ENCODE assay signal across 9 cellular contexts in genomic region chr17:39939588-39940419, GRCh38. TPM values are rescaled to one million over a fixed set of nuclear protein-coding genes. Genes with fewer than 3 reads are reported as not detected.
DNase-seq lines count a peak whose midpoint lies in the region; ATAC-seq, FAIRE-seq and TF ChIP-seq lines count a peak whose summit lies in the region.
"Had no signal": no experiment of that assay in that cellular context is flagged by ENCODE, and none has a peak within 500 bp of the region (broad histone marks: within the 10 kb centered on the region; RNA-seq: fewer than 3 reads in every experiment).

No MANE protein-coding gene starts in this region.

- peak; percentile 65 for TF ChIP-seq RAD21 in SK-N-SH (IDR thresholded peaks at IDR 0.05; ENCODE audit: low read length)

- H3K4me3 ChIP-seq in SK-N-SH (ENCODE audit: low read depth in 2 of 2, low read length in 1 of 2) (peak overlapping the region in 1 of 2 experiments; percentile 40; a peak in 2 of 4 replicates), pancreas (no peak overlapping the region)

- intact Hi-C loops in pancreas (cut with DNase I): no loop called here

- ATAC-seq in activated CD8-positive, alpha-beta memory T cell treated with anti-CD3 and anti-CD28 coated beads, Interleukin-2, amount 10 ng/mL, durations not matched to agents 7 days and 5 days: peak; percentile 87
- ATAC-seq in HG02981 (IDR thresholded peaks at IDR 0.05; ENCODE audit: unreplicated experiment): peak; percentile 61
- ATAC-seq in effector memory CD8-positive, alpha-beta T cell (replicated peaks): peak; percentile 60
- ATAC-seq in pancreas: peak in 3 of 4 donors; percentile 25 to 65 (median 42)

- 29% methylated on average over 6 of the region's 6 CpGs for WGBS in SK-N-SH (ENCODE audit: low lambda C conversion rate)
- 54 to 64% methylated on average over 6 of the region's 6 CpGs for WGBS in pancreas, 2 donors

- H4K20me1 ChIP-seq in SK-N-SH (ENCODE audit: insufficient read depth): no peaks in the 10 kb centered on the region

- CTCF ChIA-PET in activated CD8-positive, alpha-beta memory T cell treated with anti-CD3 and anti-CD28 coated beads, Interleukin-2, amount 10 ng/mL, durations not matched to agents 7 days and 5 days (lab: Charles Lee): interaction anchor here (1.0 to 3.1 kb wide), 8 partner anchors 9 to 318 kb away, joined by 3 to 13 read pairs (median 3); partner anchors contain the start of genes LRRC3C, ORMDL3 and PSMD3
- CTCF ChIA-PET in SK-N-SH (lab: Yijun Ruan, JAX): interaction anchor here (0.6 to 4.8 kb wide), 16 partner anchors 10 to 317 kb away, joined by 3 to 33 read pairs (median 4); partner anchors contain the start of genes GSDMA, LRRC3C, ORMDL3 and PSMD3

- no peaks in the 10 kb centered on the region for H3K36me3 Mint-ChIP-seq in activated CD8-positive, alpha-beta memory T cell treated with anti-CD3 and anti-CD28 coated beads, Interleukin-2, amount 10 ng/mL, durations not matched to agents 7 days and 5 days
- H3K36me3 Mint-ChIP-seq in effector memory CD8-positive, alpha-beta T cell (ENCODE audit: insufficient read depth): peaks cover 2% of the 10 kb centered on the region

- TF ChIP-seq CTCF in SK-N-SH (IDR thresholded peaks at IDR 0.05) (peak; percentile 68), pancreas (IDR thresholded peaks at IDR 0.05) (no peak)

- H3K27ac Mint-ChIP-seq in activated CD8-positive, alpha-beta memory T cell treated with anti-CD3 and anti-CD28 coated beads, Interleukin-2, amount 10 ng/mL, durations not matched to agents 7 days and 5 days: peak overlapping the region; percentile 37
- no peak overlapping the region for H3K27ac Mint-ChIP-seq in effector memory CD8-positive, alpha-beta T cell

- TF ChIP-seq EP300 in SK-N-SH (IDR thresholded peaks at IDR 0.05; ENCODE audit: borderline replicate concordance in 1 of 2, low read depth in 1 of 2, low read length in 1 of 2): 0 out of 4 replicates have a peak, but pooled peaks of 1 of the 2 experiments have one; percentile 46

- no peaks in the 10 kb centered on the region for H3K9me3 ChIP-seq in SK-N-SH
- H3K9me3 ChIP-seq in pancreas: no peaks in the 10 kb centered on the region

- H2AFZ ChIP-seq in SK-N-SH (ENCODE audit: low read depth): peak overlapping the region; percentile 61; the same call in 1 of the 2 replicates

- H3K27ac ChIP-seq in SK-N-SH (ENCODE audit: low read depth in 2 of 2, low read length in 1 of 2) (peak overlapping the region; percentile 65 to 93), pancreas (no peak overlapping the region)

- DNase-seq in activated CD8-positive, alpha-beta memory T cell treated with anti-CD3 and anti-CD28 coated beads, Interleukin-2, amount 10 ng/mL, durations not matched to agents 7 days and 5 days: peak; percentile 72
- DNase-seq in activated CD8-positive, alpha-beta memory T cell treated with anti-CD3 and anti-CD28 coated beads for 24 hours: no peak
- DNase-seq in SK-N-SH: peak; percentile 84
- no peak for DNase-seq in effector memory CD8-positive, alpha-beta T cell
- DNase-seq in pancreas: no peak
- no peak for DNase-seq in NCI-H1092 (lab: John Stamatoyannopoulos, UW)
- no peak for DNase-seq in DMS79 (lab: John Stamatoyannopoulos, UW)

- no peaks in the 10 kb centered on the region for H3K27me3 Mint-ChIP-seq in activated CD8-positive, alpha-beta memory T cell treated with anti-CD3 and anti-CD28 coated beads, Interleukin-2, amount 10 ng/mL, durations not matched to agents 7 days and 5 days
- peaks cover 5 to 15% of the 10 kb centered on the region in 2 donors for H3K27me3 Mint-ChIP-seq in effector memory CD8-positive, alpha-beta T cell

- H3K4me2 ChIP-seq in SK-N-SH: peak overlapping the region; percentile 75

- no peak overlapping the region for H3K4me3 Mint-ChIP-seq in activated CD8-positive, alpha-beta memory T cell treated with anti-CD3 and anti-CD28 coated beads, Interleukin-2, amount 10 ng/mL, durations not matched to agents 7 days and 5 days
- H3K4me3 Mint-ChIP-seq in effector memory CD8-positive, alpha-beta T cell: no peak overlapping the region

- no peaks in the 10 kb centered on the region for H3K27me3 ChIP-seq in SK-N-SH (ENCODE audit: insufficient read depth)
- no peaks in the 10 kb centered on the region for H3K27me3 ChIP-seq in pancreas

- H3K9me2 ChIP-seq in SK-N-SH: no peaks in the 10 kb centered on the region

- peaks cover 19% of the 10 kb centered on the region for H3K4me1 Mint-ChIP-seq in activated CD8-positive, alpha-beta memory T cell treated with anti-CD3 and anti-CD28 coated beads, Interleukin-2, amount 10 ng/mL, durations not matched to agents 7 days and 5 days
- peaks cover 0 to 7% of the 10 kb centered on the region in 2 donors for H3K4me1 Mint-ChIP-seq in effector memory CD8-positive, alpha-beta T cell (ENCODE audit: low read depth in 2 of 2)

- H3K9ac ChIP-seq in SK-N-SH: peak overlapping the region; percentile 69

- H3K9me3 Mint-ChIP-seq in activated CD8-positive, alpha-beta memory T cell treated with anti-CD3 and anti-CD28 coated beads, Interleukin-2, amount 10 ng/mL, durations not matched to agents 7 days and 5 days (ENCODE audit: low read depth): no peaks in the 10 kb centered on the region
- H3K9me3 Mint-ChIP-seq in effector memory CD8-positive, alpha-beta T cell: no peaks in the 10 kb centered on the region

- FAIRE-seq in pancreas (lab: Jason Lieb, UNC): no peak

- H3K79me2 ChIP-seq in SK-N-SH (ENCODE audit: insufficient read depth): no peaks in the 10 kb centered on the region

- peaks cover 9 to 14% of the 10 kb centered on the region in 2 experiments; a peak in 2 of 4 replicates for H3K4me1 ChIP-seq in SK-N-SH (ENCODE audit: control insufficient read depth in 1 of 2, insufficient read depth in 2 of 2, low read depth in 1 of 2, low read length in 1 of 2)
- no peaks in the 10 kb centered on the region for H3K4me1 ChIP-seq in pancreas

- POLR2A ChIA-PET in SK-N-SH (lab: Yijun Ruan, JAX): interaction anchor here (0.5 to 1.5 kb wide), 3 partner anchors 12 to 1071 kb away, joined by 3 to 5 read pairs (median 3); partner anchors contain the start of genes LRRC3C, ORMDL3 and PSMD3

- H3K36me3 ChIP-seq in SK-N-SH (replicated peaks in 1 of 2; ENCODE audit: control insufficient read depth in 1 of 2, insufficient read depth in 2 of 2, low read length in 1 of 2): no peaks in the 10 kb centered on the region
- H3K36me3 ChIP-seq in pancreas: no peaks in the 10 kb centered on the region

- peaks cover 23% of the 10 kb centered on the region for H3F3A ChIP-seq in SK-N-SH (replicated peaks; ENCODE audit: insufficient read depth)

TF ChIP-seq in SK-N-SH, 30 proteins besides CTCF, POLR2A, EP300 and RAD21 (continues in another document):
- no peak for TF ChIP-seq NRF1 (IDR thresholded peaks at IDR 0.05; ENCODE audit: low read depth, low read length)

RNA-seq across cellular contexts. Expression of gene LRRC3C, which starts 12.3 kb away (rescaled TPM):
- not detected for total RNA-seq in activated CD8-positive, alpha-beta memory T cell treated with anti-CD3 and anti-CD28 coated beads, Interleukin-2, amount 10 ng/mL, durations not matched to agents 7 days and 5 days
- not detected in 2 replicates for polyA plus RNA-seq in SK-N-SH (2012; rRNA removed)
- polyA plus RNA-seq in SK-N-SH (2012; cell fraction: cytosol; rRNA removed): not detected in 2 replicates
- polyA plus RNA-seq in SK-N-SH (2012; cell fraction: nucleus; rRNA removed): not detected in 2 replicates
- not detected for total RNA-seq in pancreas
- not detected for polyA plus RNA-seq in pancreas
- total RNA-seq: subcutaneous adipose tissue had no signal

RNA-seq across cellular contexts. Expression of gene ORMDL3, which starts 12.4 kb away (rescaled TPM):
- 100 to 1,000 TPM; 111 to 131 TPM for total RNA-seq in activated CD8-positive, alpha-beta memory T cell treated with anti-CD3 and anti-CD28 coated beads, Interleukin-2, amount 10 ng/mL, durations not matched to agents 7 days and 5 days
- polyA plus RNA-seq in SK-N-SH (2012; rRNA removed): 27.8 and 38.5 TPM in 2 replicates
- polyA plus RNA-seq in SK-N-SH (2012; cell fraction: cytosol; rRNA removed): 28.1 and 30.4 TPM in 2 replicates
- 21.0 and 22.8 TPM in 2 replicates for polyA plus RNA-seq in SK-N-SH (2012; cell fraction: nucleus; rRNA removed)
- 10 to 100 TPM; 45.0 to 78.1 (median 61.6) TPM for total RNA-seq in pancreas
- 10 to 100 TPM; 36.4 to 44.0 TPM for polyA plus RNA-seq in pancreas

RNA-seq across cellular contexts. Expression of gene GSDMB, which starts 21.4 kb away (rescaled TPM):
- total RNA-seq in activated CD8-positive, alpha-beta memory T cell treated with anti-CD3 and anti-CD28 coated beads, Interleukin-2, amount 10 ng/mL, durations not matched to agents 7 days and 5 days: 10 to 100 TPM; 37.8 to 51.0 TPM
- 2.4 and 3.6 TPM in 2 replicates for polyA plus RNA-seq in SK-N-SH (2012; rRNA removed)
- 0.43 and 0.53 TPM in 2 replicates for polyA plus RNA-seq in SK-N-SH (2012; cell fraction: cytosol; rRNA removed)
- 20.6 and 25.6 TPM in 2 replicates for polyA plus RNA-seq in SK-N-SH (2012; cell fraction: nucleus; rRNA removed)
- total RNA-seq in pancreas: 1 to 10 TPM; 2.5 to 9.9 (median 6.6) TPM
- 10 to 100 TPM; 16.9 to 23.6 TPM for polyA plus RNA-seq in pancreas

RNA-seq across cellular contexts. Expression of gene GSDMA, which starts 23.0 kb away (rescaled TPM):
- total RNA-seq in activated CD8-positive, alpha-beta memory T cell treated with anti-CD3 and anti-CD28 coated beads, Interleukin-2, amount 10 ng/mL, durations not matched to agents 7 days and 5 days: not detected
- not detected in 2 replicates for polyA plus RNA-seq in SK-N-SH (2012; rRNA removed)
- 0.01 and 0.03 TPM in 2 replicates for polyA plus RNA-seq in SK-N-SH (2012; cell fraction: cytosol; rRNA removed)
- polyA plus RNA-seq in SK-N-SH (2012; cell fraction: nucleus; rRNA removed): not detected in 2 replicates
- total RNA-seq in pancreas: under 1 TPM in 2 of 6 donors, not detected in 4; 0.09 to 0.73 TPM
- not detected for polyA plus RNA-seq in pancreas

RNA-seq across cellular contexts. Expression of gene PSMD3, which starts 40.8 kb away (rescaled TPM):
- 100 to 1,000 TPM; 106 to 138 TPM for total RNA-seq in activated CD8-positive, alpha-beta memory T cell treated with anti-CD3 and anti-CD28 coated beads, Interleukin-2, amount 10 ng/mL, durations not matched to agents 7 days and 5 days
- polyA plus RNA-seq in SK-N-SH (2012; rRNA removed) (87.6 and 104 TPM in 2 replicates), pancreas (10 to 100 TPM; 32.0 to 41.7 TPM)
- polyA plus RNA-seq in SK-N-SH (2012; cell fraction: cytosol; rRNA removed): 57.9 and 80.3 TPM in 2 replicates
- polyA plus RNA-seq in SK-N-SH (2012; cell fraction: nucleus; rRNA removed): 104 and 122 TPM in 2 replicates
- 10 to 100 TPM; 34.2 to 43.5 (median 39.5) TPM for total RNA-seq in pancreas

Comparison
In these comparisons a context has a peak if more than half of its experiments do, and no peak if none do; other contexts are left out.
1. DNase-seq: peak in activated CD8-positive, alpha-beta memory T cell treated with anti-CD3 and anti-CD28 coated beads, Interleukin-2, amount 10 ng/mL, durations not matched to agents 7 days and 5 days (single experiment) and SK-N-SH (single experiment); none in activated CD8-positive, alpha-beta memory T cell treated with anti-CD3 and anti-CD28 coated beads for 24 hours (single experiment), effector memory CD8-positive, alpha-beta T cell (0 of 3), pancreas (0 of 6), NCI-H1092 (single experiment) and DMS79 (single experiment).
2. H3K27ac ChIP-seq: peak in SK-N-SH (2 of 2); none in pancreas (0 of 4).
3. Peak in every context shown above with its lines, with median percentiles within 50 percentile points of each other: ATAC-seq.